In the genomic region with DNA sequence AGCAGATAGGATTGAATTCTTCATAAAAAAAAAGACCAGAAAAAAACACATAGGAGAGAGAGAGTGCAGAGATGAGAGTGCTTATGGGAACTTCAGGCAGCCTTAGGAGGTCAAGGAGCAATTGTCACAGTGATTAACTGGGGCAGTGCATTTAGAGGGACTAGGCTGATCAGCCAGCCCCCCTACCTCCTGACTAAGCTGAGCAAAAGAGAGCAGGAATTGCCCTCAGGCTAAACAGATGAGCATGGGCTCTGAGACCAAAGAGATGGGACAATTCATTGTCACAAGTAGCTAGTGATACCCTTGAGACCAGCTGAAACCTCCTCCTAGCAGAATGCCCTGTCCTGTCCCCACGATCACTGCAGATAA, we compare ENCODE assay signal across 12 cellular contexts.
DNase-seq lines count a peak whose midpoint lies in the region; ATAC-seq and TF ChIP-seq lines count a peak whose summit lies in the region.
"Had no signal": no experiment of that assay in that cellular context is flagged by ENCODE, and none has a peak within 500 bp of the region (broad histone marks: within the 10 kb centered on the region; RNA-seq: fewer than 3 reads in every experiment).

No MANE protein-coding gene starts in this region.

- peaks cover 15% of the 10 kb centered on the region for H3K4me1 Mint-ChIP-seq in T-helper 17 cell
- H3K4me1 Mint-ChIP-seq in mesothelial cell of epicardium = peaks cover 13% of the 10 kb centered on the region

- DNase-seq in EL = peak; percentile 42
- peak; percentile 66 for DNase-seq in NCI-H146 treated with DMSO at 0.1 percent for 48 hours (lab: John Stamatoyannopoulos, UW; ENCODE audit: unreplicated experiment)
- DNase-seq in T-helper 17 cell = no peak
- no peak for DNase-seq in mesothelial cell of epicardium (ENCODE audit: low spot score in 2 of 2, unreplicated experiment in 2 of 2)
- DNase-seq in NCI-H1092 treated with DMSO at 0.1 percent for 48 hours (lab: John Stamatoyannopoulos, UW) = no peak
- DNase-seq in cerebellar nuclear complex (lab: John Stamatoyannopoulos, UW) = no peak
- DNase-seq: KBM-7; left ventricle myocardium superior; NCI-H1436 treated with DMSO at 0.1 percent for 48 hours; stimulated activated naive CD4-positive, alpha-beta T cell treated with Interleukin-2 at 50 U/mL for 16 hours had no signal

- H3K27ac Mint-ChIP-seq in T-helper 17 cell (peak overlapping the region; percentile 34), mesothelial cell of epicardium (peak overlapping the region; percentile 23)
- H3K27ac Mint-ChIP-seq: CD14-positive monocyte had no signal

- ATAC-seq in T-helper 17 cell (no peak), GM19324 (IDR thresholded peaks at IDR 0.05; ENCODE audit: low FRiP score, unreplicated experiment) (no peak)
- ATAC-seq: left ventricle myocardium superior had no signal

- no peaks in the 10 kb centered on the region for H3K27me3 Mint-ChIP-seq in T-helper 17 cell
- no peaks in the 10 kb centered on the region for H3K27me3 Mint-ChIP-seq in mesothelial cell of epicardium (ENCODE audit: low read depth)

- H3K9me3 ChIP-seq in T-helper 17 cell (ENCODE audit: control insufficient read depth, low read length, poor library complexity, severe bottlenecking) = no peaks in the 10 kb centered on the region

- peaks cover 15% of the 10 kb centered on the region for H3K9me3 Mint-ChIP-seq in mesothelial cell of epicardium

- no peak for TF ChIP-seq CTCF in mesothelial cell of epicardium (IDR thresholded peaks at IDR 0.05; ENCODE audit: unreplicated experiment)

- H3K4me3 Mint-ChIP-seq in T-helper 17 cell (no peak overlapping the region), mesothelial cell of epicardium (no peak overlapping the region)
- H3K4me3 Mint-ChIP-seq: CD14-positive monocyte had no signal

- H3K36me3 Mint-ChIP-seq in T-helper 17 cell (ENCODE audit: low read depth) (no peaks in the 10 kb centered on the region), mesothelial cell of epicardium (peaks cover 2% of the 10 kb centered on the region)

Comparison
In these comparisons a context has a peak if more than half of its experiments do, and no peak if none do; other contexts are left out.
1. DNase-seq: peak in EL (single experiment) and NCI-H146 treated with DMSO at 0.1 percent for 48 hours (single experiment); none in T-helper 17 cell (0 of 3), mesothelial cell of epicardium (0 of 2), NCI-H1092 treated with DMSO at 0.1 percent for 48 hours (single experiment) and cerebellar nuclear complex (0 of 2).